In genomic region chr4:13168326-13168725, GRCh38 we compare ENCODE assay signal across 27 cellular contexts.
DNase-seq lines count a peak whose midpoint lies in the region; ATAC-seq, FAIRE-seq and TF ChIP-seq lines count a peak whose summit lies in the region.
"Had no signal": no experiment of that assay in that cellular context is flagged by ENCODE, and none has a peak within 500 bp of the region (broad histone marks: within the 10 kb centered on the region; RNA-seq: fewer than 3 reads in every experiment).

No MANE protein-coding gene starts in this region.

- no peak overlapping the region for H3K4me2 ChIP-seq in astrocyte (ENCODE audit: low read length)
- H3K4me2 ChIP-seq: BLaER1 had no signal

- H2AFZ ChIP-seq in astrocyte (ENCODE audit: low read depth, low read length): no peak overlapping the region

- no peak overlapping the region for H3K27ac ChIP-seq in astrocyte (ENCODE audit: low read depth, low read length)
- H3K27ac ChIP-seq in left lung: no peak overlapping the region
- H3K27ac ChIP-seq: BLaER1 had no signal

- no peak overlapping the region for H3K4me3 Mint-ChIP-seq in astrocyte (ENCODE audit: unreplicated experiment)
- H3K4me3 Mint-ChIP-seq: CD14-positive monocyte; CD4-positive, alpha-beta memory T cell; CD4-positive, CD25-positive, alpha-beta regulatory T cell; CD8-positive, alpha-beta memory T cell had no signal

- no peak for TF ChIP-seq CTCF in astrocyte (IDR thresholded peaks at IDR 0.05; ENCODE audit: insufficient read depth, low read depth, low read length)
- TF ChIP-seq CTCF in left lung (IDR thresholded peaks at IDR 0.05): no peak

- intact Hi-C loops in left cardiac atrium (cut with DNase I) (no loop called here), left lung (cut with DNase I) (no loop called here)

- H3K9me3 Mint-ChIP-seq in astrocyte (ENCODE audit: unreplicated experiment): no peaks in the 10 kb centered on the region

- H3K9ac ChIP-seq in astrocyte (ENCODE audit: low read length): no peak overlapping the region
- H3K9ac ChIP-seq: BLaER1 had no signal

- no peaks in the 10 kb centered on the region for H3K36me3 ChIP-seq in astrocyte (ENCODE audit: insufficient read depth, low read length)
- H3K36me3 ChIP-seq in left lung: no peaks in the 10 kb centered on the region
- H3K36me3 ChIP-seq: BE2C, BLaER1 had no signal

- H3K79me2 ChIP-seq in astrocyte (ENCODE audit: insufficient read depth, low read length): no peaks in the 10 kb centered on the region

- H3K27ac Mint-ChIP-seq in astrocyte (ENCODE audit: unreplicated experiment): no peak overlapping the region
- H3K27ac Mint-ChIP-seq: CD14-positive monocyte; CD4-positive, alpha-beta memory T cell; CD4-positive, CD25-positive, alpha-beta regulatory T cell; CD8-positive, alpha-beta memory T cell had no signal

- H3K27me3 ChIP-seq in astrocyte (ENCODE audit: insufficient read depth, low read length) (no peaks in the 10 kb centered on the region), left lung (no peaks in the 10 kb centered on the region)
- H3K27me3 ChIP-seq: BE2C, BLaER1 had no signal

- H3K4me1 ChIP-seq in astrocyte (ENCODE audit: insufficient read depth, low read length): peaks cover 5% of the 10 kb centered on the region
- H3K4me1 ChIP-seq in left lung: no peaks in the 10 kb centered on the region
- H3K4me1 ChIP-seq: BE2C, BLaER1 had no signal

- H3K36me3 Mint-ChIP-seq in astrocyte (ENCODE audit: low read depth, unreplicated experiment): no peaks in the 10 kb centered on the region
- H3K36me3 Mint-ChIP-seq: CD14-positive monocyte; CD4-positive, alpha-beta memory T cell; CD4-positive, CD25-positive, alpha-beta regulatory T cell had no signal

- H3K27me3 Mint-ChIP-seq in astrocyte (ENCODE audit: low read depth, unreplicated experiment): no peaks in the 10 kb centered on the region
- H3K27me3 Mint-ChIP-seq: CD4-positive, alpha-beta memory T cell; CD4-positive, CD25-positive, alpha-beta regulatory T cell; CD8-positive, alpha-beta memory T cell had no signal

- no peak overlapping the region for H3K4me3 ChIP-seq in astrocyte (ENCODE audit: insufficient read depth, low read depth, low read length)
- no peak overlapping the region for H3K4me3 ChIP-seq in left lung
- H3K4me3 ChIP-seq: BLaER1, GM12878 had no signal

- H3K9me3 ChIP-seq in astrocyte (ENCODE audit: insufficient read depth, low read depth, low read length) (no peaks in the 10 kb centered on the region), left lung (peaks cover 0 to 2% of the 10 kb centered on the region in 2 donors)
- H3K9me3 ChIP-seq: BE2C, BLaER1 had no signal

- no peak for ATAC-seq in left cardiac atrium
- no peak for ATAC-seq in left lung
- ATAC-seq: GM12878 had no signal

- peak; percentile 52 for DNase-seq in M059J (ENCODE audit: low read depth)
- peak; percentile 60 for DNase-seq in astrocyte (ENCODE audit: low read depth)
- peak; percentile 41 for DNase-seq in astrocyte of the hippocampus (ENCODE audit: low read depth, low spot score)
- no peak for DNase-seq in superior temporal gyrus (ENCODE audit: extremely low spot score)
- DNase-seq in left cardiac atrium: no peak
- DNase-seq in left lung: no peak
- DNase-seq: 8988T; ACHN; BE2C; C1 segment of cervical spinal cord; CD4-positive, alpha-beta memory T cell; CD4-positive, CD25-positive, alpha-beta regulatory T cell; CD8-positive, alpha-beta memory T cell; COR-L47; DMS 273 treated with DMSO at 0.1 percent for 48 hours; DMS153; DMS53; DMS79; DND-41; EL; GDM1 had no signal

- no peaks in the 10 kb centered on the region for H4K20me1 ChIP-seq in astrocyte (ENCODE audit: insufficient read depth, low read length)
- H4K20me1 ChIP-seq: BLaER1 had no signal

- H3K4me1 Mint-ChIP-seq in astrocyte (ENCODE audit: low read depth, unreplicated experiment): peaks cover 11% of the 10 kb centered on the region
- H3K4me1 Mint-ChIP-seq: CD14-positive monocyte; CD4-positive, alpha-beta memory T cell; CD4-positive, CD25-positive, alpha-beta regulatory T cell; CD8-positive, alpha-beta memory T cell had no signal

- FAIRE-seq in astrocyte (lab: Jason Lieb, UNC): no peak
- FAIRE-seq: A204.1, GM12878, GM12892, GM18507 had no signal

Comparison
In these comparisons a context has a peak if more than half of its experiments do, and no peak if none do; other contexts are left out.
1. DNase-seq: peak in M059J (single experiment), astrocyte (single experiment) and astrocyte of the hippocampus (single experiment); none in superior temporal gyrus (single experiment), left cardiac atrium (single experiment) and left lung (0 of 2).